In genomic region chr6:52670502-52671409, GRCh38 we compare ENCODE assay signal across 8 cellular contexts. TPM values are rescaled to one million over a fixed set of nuclear protein-coding genes. Genes with fewer than 3 reads are reported as not detected.
A peak's percentile ranks its signal among the peaks of the same experiment; 100 is the strongest.
DNase-seq lines count a peak whose midpoint lies in the region; ATAC-seq lines count a peak whose summit lies in the region.

Gene TMEM14A (plus strand): TSS chr6:52671113. CDS start chr6:52677103, 5,990 bp downstream.

- peak within 1 kb of the TSS; percentile 55 to 76 (median 69) for H3K4me3 ChIP-seq in BLaER1 treated with 17β-estradiol and CSF1 and Interleukin-3, amounts not matched to agents 10 nM and 100 nM

- H3K27me3 ChIP-seq in BLaER1 treated with 17β-estradiol and CSF1 and Interleukin-3, amounts not matched to agents 10 nM and 100 nM: peaks cover 0 to 54% (median 0%) of the 10 kb centered on the region in 11 experiments; a peak in 6 of 22 replicates

- H3K36me3 ChIP-seq in BLaER1 treated with 17β-estradiol and CSF1 and Interleukin-3, amounts not matched to agents 10 nM and 100 nM: peaks cover 0 to 29% (median 0%) of the 10 kb centered on the region in 11 experiments; a peak in 5 of 22 replicates

- H3K9ac ChIP-seq in BLaER1 treated with 17β-estradiol and CSF1 and Interleukin-3, amounts not matched to agents 10 nM and 100 nM: peak within 1 kb of the TSS; percentile 50 to 80 (median 72)

- peak; percentile 99 for ATAC-seq in GM19372 (IDR thresholded peaks at IDR 0.05; ENCODE audit: low read depth, unreplicated experiment)
- peak; percentile 96 for ATAC-seq in HG03521 (IDR thresholded peaks at IDR 0.05; ENCODE audit: unreplicated experiment)
- peak; percentile 92 for ATAC-seq in left lobe of liver

- DNase-seq in NCI-H69 (lab: John Stamatoyannopoulos, UW): peak; percentile 98
- peak; percentile 89 for DNase-seq in activated CD4-positive, alpha-beta T cell treated with anti-CD3 and anti-CD28 coated beads, Interleukin-2, amount 50 U/mL, for 1 hour
- DNase-seq in dedifferentiated amniotic fluid mesenchymal stem cell (ENCODE audit: extremely low spot score): peak; percentile 91
- DNase-seq in left lobe of liver (ENCODE audit: low spot score): peak; percentile 98
- DNase-seq in stimulated activated CD4-positive, alpha-beta T cell treated with anti-CD3 and anti-CD28 coated beads, Interleukin-2, amount 100 ng/mL, for 24 hours: peak; percentile 93 to 95

- H3K9me3 ChIP-seq in BLaER1 treated with 17β-estradiol and CSF1 and Interleukin-3, amounts not matched to agents 10 nM and 100 nM (replicated peaks in 1 of 11): peaks cover 0 to under 1% (median 0%) of the 10 kb centered on the region in 11 experiments; a peak in 1 of 22 replicates

- H3K27ac ChIP-seq in BLaER1 treated with 17β-estradiol and CSF1 and Interleukin-3, amounts not matched to agents 10 nM and 100 nM: peak within 1 kb of the TSS in 9 of 11 experiments; percentile 11 to 59 (median 48); a peak in 15 of 22 replicates

- H4K20me1 ChIP-seq in BLaER1 treated with 17β-estradiol and CSF1 and Interleukin-3, amounts not matched to agents 10 nM and 100 nM: peaks cover 0 to 21% (median 0%) of the 10 kb centered on the region in 11 experiments; a peak in 7 of 22 replicates

- H3K4me2 ChIP-seq in BLaER1 treated with 17β-estradiol and CSF1 and Interleukin-3, amounts not matched to agents 10 nM and 100 nM: peak within 1 kb of the TSS; percentile 79 to 96 (median 90)

- H3K4me1 ChIP-seq in BLaER1 treated with 17β-estradiol and CSF1 and Interleukin-3, amounts not matched to agents 10 nM and 100 nM: peaks cover 43 to 55% (median 50%) of the 10 kb centered on the region in 10 experiments

RNA-seq across cellular contexts. Expression of gene TMEM14A, which starts in this region (rescaled TPM):
- total RNA-seq in left lobe of liver: 28.5 TPM

Comparison
In these comparisons a context has a peak if more than half of its experiments do, and no peak if none do; other contexts are left out.
1. Peak in every context shown above with its lines: DNase-seq, ATAC-seq, H3K4me3 ChIP-seq and H3K27ac ChIP-seq.